Comparison of ENCODE assay signal across 11 cellular contexts in genomic region chr4:150578745-150579470, GRCh38. TPM values are rescaled to one million over a fixed set of nuclear protein-coding genes. Genes with fewer than 3 reads are reported as not detected.
DNase-seq lines count a peak whose midpoint lies in the region; ATAC-seq and TF ChIP-seq lines count a peak whose summit lies in the region.
"Had no signal": no experiment of that assay in that cellular context is flagged by ENCODE, and none has a peak within 500 bp of the region (broad histone marks: within the 10 kb centered on the region; RNA-seq: fewer than 3 reads in every experiment).

No MANE protein-coding gene starts in this region.

- no peaks in the 10 kb centered on the region for H3K9me3 ChIP-seq in heart left ventricle
- no peaks in the 10 kb centered on the region for H3K9me3 ChIP-seq in right cardiac atrium (ENCODE audit: control insufficient read depth, low read length)

- no peaks in the 10 kb centered on the region for H3K9me3 Mint-ChIP-seq in type B pancreatic cell

- TF ChIP-seq POLR2A in heart left ventricle (IDR thresholded peaks at IDR 0.05), result no peak

- peak overlapping the region; percentile 64 for H3K27ac Mint-ChIP-seq in type B pancreatic cell
- H3K27ac Mint-ChIP-seq: activated naive CD8-positive, alpha-beta T cell had no signal

- WGBS in heart left ventricle, 4 donors, result 77 to 83% (median 82%) methylated on average over 11 of the region's 11 CpGs
- WGBS in right cardiac atrium, result 72% methylated on average over 11 of the region's 11 CpGs

- H3K36me3 Mint-ChIP-seq in type B pancreatic cell, result peaks cover 21% of the 10 kb centered on the region

- intact Hi-C loops in heart left ventricle (cut with DNase I), result no loop called here
- intact Hi-C loops in right cardiac atrium (cut with DNase I), result no loop called here

- H3K27ac ChIP-seq in heart left ventricle (peak overlapping the region in 1 of 12 donors; percentile 90), right cardiac atrium (ENCODE audit: low read length) (no peak overlapping the region), brain microvascular endothelial cell (no peak overlapping the region)
- H3K27ac ChIP-seq: C4-2B had no signal

- no peak for DNase-seq in heart left ventricle
- DNase-seq in right cardiac atrium, result no peak
- DNase-seq in brain microvascular endothelial cell, result no peak
- DNase-seq in left lobe of liver (ENCODE audit: low spot score), result no peak
- DNase-seq in type B pancreatic cell (ENCODE audit: extremely low spot score, unreplicated experiment), result no peak
- DNase-seq in AG08395 (ENCODE audit: low spot score), result no peak
- no peak for DNase-seq in activated T-cell treated with anti-CD3 and anti-CD28 coated beads, Interleukin-2, amount 50 U/mL, for 48 hours
- DNase-seq: NCI-H2081 had no signal

- H3K4me1 ChIP-seq in heart left ventricle (peaks cover 0 to 8% (median 0%) of the 10 kb centered on the region in 12 donors), right cardiac atrium (ENCODE audit: control insufficient read depth, insufficient read depth, low read length) (no peaks in the 10 kb centered on the region)

- H3K4me3 Mint-ChIP-seq in type B pancreatic cell, result peak overlapping the region; percentile 89
- H3K4me3 Mint-ChIP-seq: activated naive CD8-positive, alpha-beta T cell had no signal

- H3K36me3 ChIP-seq in heart left ventricle (peaks cover 0 to 5% (median 0%) of the 10 kb centered on the region in 9 donors), brain microvascular endothelial cell (replicated peaks) (no peaks in the 10 kb centered on the region)

- ATAC-seq in heart left ventricle (no peak), right cardiac atrium (no peak), left lobe of liver (peak; percentile 44), GM21360 (IDR thresholded peaks at IDR 0.05; ENCODE audit: unreplicated experiment) (no peak)

- H3K27me3 ChIP-seq in heart left ventricle, result peaks cover 0 to 6% (median 0%) of the 10 kb centered on the region in 9 donors
- H3K27me3 ChIP-seq in right cardiac atrium (ENCODE audit: control insufficient read depth, insufficient read depth), result no peaks in the 10 kb centered on the region
- no peaks in the 10 kb centered on the region for H3K27me3 ChIP-seq in brain microvascular endothelial cell (replicated peaks)

- peaks cover 65% of the 10 kb centered on the region for H3K27me3 Mint-ChIP-seq in type B pancreatic cell
- H3K27me3 Mint-ChIP-seq: activated naive CD8-positive, alpha-beta T cell had no signal

- H3K4me3 ChIP-seq in heart left ventricle, result peak overlapping the region in 9 of 12 donors; percentile 35 to 51 (median 46)
- no peak overlapping the region for H3K4me3 ChIP-seq in right cardiac atrium (ENCODE audit: low read length)
- peak overlapping the region; percentile 68 for H3K4me3 ChIP-seq in brain microvascular endothelial cell (ENCODE audit: low read depth, low read length)

- in situ Hi-C loops in brain microvascular endothelial cell (cut with HindIII; ENCODE audit: low pct_ligation_motif_present, low sequenced_read_pairs), result loop anchor here (25.0 kb wide), 1 partner anchor 267 kb away; no protein-coding TSS in a partner anchor

- H3K4me1 Mint-ChIP-seq in type B pancreatic cell (ENCODE audit: unreplicated experiment), result peaks cover 28% of the 10 kb centered on the region

- no peak for TF ChIP-seq CTCF in heart left ventricle (IDR thresholded peaks at IDR 0.05)
- no peak for TF ChIP-seq CTCF in brain microvascular endothelial cell (IDR thresholded peaks at IDR 0.05; ENCODE audit: low read depth, low read length, missing control alignments)
- TF ChIP-seq CTCF in type B pancreatic cell (conservative IDR thresholded peaks at IDR 0.05), result no peak

RNA-seq across cellular contexts. Expression of gene MAB21L2, which starts 3.0 kb away (rescaled TPM):
- total RNA-seq in heart left ventricle (under 1 TPM in 5 of 9 donors, not detected in 4; 0.10 to 0.45 (median 0.22) TPM), right cardiac atrium (1 to 10 TPM in 3 of 4 donors, under 1 TPM in 1; 0.31 to 4.7 (median 2.1) TPM), left lobe of liver (0.48 TPM), type B pancreatic cell (ENCODE audit: low replicate concordance) (0.55 and 114 TPM in 2 replicates)
- polyA plus RNA-seq in heart left ventricle (under 1 TPM in 1 of 2 donors, not detected in 1; 0.06 TPM), right cardiac atrium (0.43 TPM)
